In the genomic region with DNA sequence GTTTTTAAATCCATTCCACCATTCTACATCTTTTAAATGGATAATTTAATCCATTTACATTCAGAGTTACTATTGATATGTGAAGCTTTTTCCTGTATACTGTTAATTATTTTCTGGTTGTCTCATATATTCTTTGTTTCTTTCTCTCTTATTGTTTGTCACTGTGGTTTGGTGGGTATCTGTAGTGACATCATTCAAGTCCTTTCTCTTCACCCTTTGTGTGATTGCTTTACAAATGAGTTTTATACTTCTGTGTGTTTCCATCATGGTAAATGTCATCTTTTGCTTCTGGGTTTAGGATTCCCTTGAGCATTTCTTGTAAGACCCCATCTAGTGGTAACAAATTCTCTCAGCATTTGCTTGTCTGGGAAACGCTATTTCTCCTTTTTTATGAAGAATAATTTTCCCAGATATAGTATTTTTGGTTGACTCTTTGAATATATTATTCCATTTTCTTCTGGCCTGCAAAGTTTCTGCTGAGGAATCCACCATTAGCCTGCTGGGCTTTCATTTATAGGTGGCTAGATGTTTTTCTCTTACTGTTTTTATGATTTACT, we compare ENCODE assay signal across 26 cellular contexts. TPM values are rescaled to one million over a fixed set of nuclear protein-coding genes. Genes with fewer than 3 reads are reported as not detected.
DNase-seq lines count a peak whose midpoint lies in the region; ATAC-seq, FAIRE-seq and TF ChIP-seq lines count a peak whose summit lies in the region.
"Had no signal": no experiment of that assay in that cellular context is flagged by ENCODE, and none has a peak within 500 bp of the region (broad histone marks: within the 10 kb centered on the region; RNA-seq: fewer than 3 reads in every experiment).

No MANE protein-coding gene starts in this region.

- no peak overlapping the region for H2AFZ ChIP-seq in GM12878 (ENCODE audit: control insufficient read depth, low read depth, low read length)

- ATAC-seq in activated naive CD4-positive, alpha-beta T cell treated with anti-CD3 and anti-CD28 coated beads, Interleukin-2, amount 50 U/mL, for 72 hours: peak; percentile 71 to 76
- peak; percentile 77 for ATAC-seq in GM12878
- ATAC-seq in GM21619 (IDR thresholded peaks at IDR 0.05; ENCODE audit: unreplicated experiment): no peak
- ATAC-seq: heart right ventricle, PC-3 had no signal

- SMC1A ChIA-PET in GM12878 (lab: Charles Lee; ENCODE audit: uncharacterized antibody, unreplicated experiment): interaction anchor here (1.0 to 2.9 kb wide), 4 partner anchors 10 to 83 kb away, joined by 3 to 18 read pairs (median 4); a partner anchor contains a TSS

- H3K36me3 ChIP-seq in GM12878 (ENCODE audit: control insufficient read depth in 2 of 2, insufficient read depth in 2 of 2, low read length in 1 of 2) (peaks cover 0 to 5% of the 10 kb centered on the region in 2 experiments; a peak in 1 of 4 replicates), small intestine (ENCODE audit: control insufficient read depth in 2 of 2, insufficient read depth in 2 of 2, low read length in 2 of 2) (no peaks in the 10 kb centered on the region)
- H3K36me3 ChIP-seq: heart right ventricle, suprapubic skin, vagina had no signal

- DNase-seq in activated naive CD4-positive, alpha-beta T cell treated with anti-CD3 and anti-CD28 coated beads, Interleukin-2, amount 50 U/mL, for 72 hours (ENCODE audit: low spot score in 2 of 2): no peak
- no peak for DNase-seq in activated naive CD4-positive, alpha-beta T cell (lab: John Stamatoyannopoulos, UW)
- no peak for DNase-seq in LNCaP clone FGC (ENCODE audit: low read depth)
- DNase-seq in GM12878 (ENCODE audit: low read depth, low spot score): no peak
- no peak for DNase-seq in cerebellar cortex (ENCODE audit: low spot score)
- no peak for DNase-seq in stimulated activated naive CD4-positive, alpha-beta T cell treated with Interleukin-2 at 50 U/mL for 16 hours (lab: John Stamatoyannopoulos, UW)
- DNase-seq in small intestine: no peak
- DNase-seq: activated CD4-positive, alpha-beta T cell treated with anti-CD3 and anti-CD28 coated beads for 1 hour; amniotic stem cell; Caco-2; caudate nucleus; heart right ventricle; islet precursor cell; NCI-H1436; NCI-H2171; NCI-H526 treated with DMSO at 0.1 percent for 48 hours; nephron progenitor cell; PC-3; posterior cingulate gyrus; stimulated activated CD4-positive, alpha-beta T cell treated with anti-CD3 and anti-CD28 coated beads, Interleukin-2, amount 100 ng/mL, for 48 hours had no signal

- no peak overlapping the region for H3K4me3 ChIP-seq in LNCaP clone FGC (ENCODE audit: low read depth, low read length)
- H3K4me3 ChIP-seq in GM12878: no peak overlapping the region
- H3K4me3 ChIP-seq in small intestine (ENCODE audit: low read depth in 1 of 2, low read length in 2 of 2): no peak overlapping the region
- H3K4me3 ChIP-seq: heart right ventricle, suprapubic skin, vagina had no signal

- no peaks in the 10 kb centered on the region; the same call in 1 of the 2 replicates for H3K79me2 ChIP-seq in GM12878 (ENCODE audit: control insufficient read depth, insufficient read depth, low read length)

- POLR2A ChIA-PET in GM12878 (lab: Charles Lee): interaction anchor here (0.6 to 0.7 kb wide), 2 partner anchors 56 to 132 kb away, joined by 6 to 8 read pairs; no protein-coding TSS in a partner anchor

- TF ChIP-seq RAD21 in GM12878 (IDR thresholded peaks at IDR 0.05; ENCODE audit: insufficient read depth, low read depth, low read length): no peak

- H3K4me2 ChIP-seq in GM12878 (ENCODE audit: control insufficient read depth, insufficient read depth): no peak overlapping the region

- H3K27ac Mint-ChIP-seq in activated naive CD4-positive, alpha-beta T cell treated with anti-CD3 and anti-CD28 coated beads, Interleukin-2, amount 50 U/mL, for 72 hours: peak overlapping the region; percentile 70 to 87
- H3K27ac Mint-ChIP-seq: nephron progenitor cell; T-helper 2 cell treated with Interferon-gamma antibody and Interleukin-4, amounts not matched to agents 5 μg/mL and 100 μg/mL, for 36 hours had no signal

- H3K9ac ChIP-seq in GM12878 (ENCODE audit: control insufficient read depth, insufficient read depth, low read length): no peak overlapping the region

- in situ Hi-C loops in GM12878 (cut with MboI): no loop called here

- H3K27me3 ChIP-seq in GM12878 (replicated peaks in 1 of 2; ENCODE audit: control insufficient read depth in 2 of 2, insufficient read depth in 2 of 2, low read length in 1 of 2) (no peaks in the 10 kb centered on the region), small intestine (ENCODE audit: control insufficient read depth in 2 of 2, insufficient read depth in 2 of 2, low read length in 2 of 2) (no peaks in the 10 kb centered on the region)
- H3K27me3 ChIP-seq: suprapubic skin, vagina had no signal

- 33% methylated on average over 1 of the region's 1 CpG for WGBS in GM12878 (ENCODE audit: insufficient coverage, insufficient replicate concordance, low lambda C conversion rate, missing lambda C conversion rate)
- WGBS in small intestine, 3 donors: 39 to 69% (median 61%) methylated on average over 1 of the region's 1 CpG

- no peak for FAIRE-seq in GM12878 (lab: Jason Lieb, UNC)
- FAIRE-seq in small intestine (lab: Jason Lieb, UNC): no peak
- FAIRE-seq: G401.6 had no signal

- H3K4me1 ChIP-seq in GM12878 (ENCODE audit: control insufficient read depth, insufficient read depth, low read length): no peaks in the 10 kb centered on the region; the same call in 1 of the 2 replicates
- no peaks in the 10 kb centered on the region for H3K4me1 ChIP-seq in small intestine (ENCODE audit: control insufficient read depth in 2 of 2, insufficient read depth in 1 of 2, low read depth in 1 of 2, low read length in 1 of 2)
- H3K4me1 ChIP-seq: heart right ventricle, suprapubic skin, vagina had no signal

- RAD21 ChIA-PET in GM12878 (lab: Charles Lee; ENCODE audit: unreplicated experiment): interaction anchor here (0.7 to 1.6 kb wide), 5 partner anchors 13 to 30 kb away, joined by 3 to 5 read pairs (median 3); no protein-coding TSS in a partner anchor

- H3K27ac ChIP-seq in GM12878 (ENCODE audit: control insufficient read depth, insufficient read depth) (no peak overlapping the region), small intestine (ENCODE audit: low read depth in 1 of 2, low read length in 1 of 2) (no peak overlapping the region)
- H3K27ac ChIP-seq: heart right ventricle, suprapubic skin, vagina had no signal

- no peak for TF ChIP-seq POLR2A in GM12878 (IDR thresholded peaks at IDR 0.05; ENCODE audit: low read depth, low read length)

- intact Hi-C loops in GM12878 (cut with micrococcal nuclease; ENCODE audit: unreplicated experiment): no loop called here

- TF ChIP-seq EP300 in GM12878 (IDR thresholded peaks at IDR 0.05; ENCODE audit: borderline replicate concordance in 1 of 2, control insufficient read depth in 1 of 2, low read depth in 2 of 2, low read length in 2 of 2): no peak

- H3K9me3 ChIP-seq in GM12878 (replicated peaks; ENCODE audit: control insufficient read depth, insufficient read depth, low read length): peaks cover 6% of the 10 kb centered on the region
- no peaks in the 10 kb centered on the region for H3K9me3 ChIP-seq in small intestine (ENCODE audit: control insufficient read depth, low read depth)
- H3K9me3 ChIP-seq: vagina had no signal

- 0 out of 2 replicates have a peak, but pooled peaks have one; percentile 3 for TF ChIP-seq CTCF in LNCaP clone FGC (IDR thresholded peaks at IDR 0.05; ENCODE audit: control insufficient read depth, extremely low read depth, insufficient read depth)
- TF ChIP-seq CTCF in GM12878 (IDR thresholded peaks at IDR 0.05 in 2 of 3, conservative IDR thresholded peaks at IDR 0.05 in 1 of 3; ENCODE audit: control insufficient read depth in 2 of 3, extremely low read depth in 1 of 3, insufficient read depth in 1 of 3, low read depth in 3 of 3, low read length in 3 of 3): no peak

- CTCF ChIA-PET in GM12878 (lab: Yijun Ruan, JAX): interaction anchor here (0.8 to 2.6 kb wide), 12 partner anchors 8 to 146 kb away, joined by 3 to 18 read pairs (median 4); no protein-coding TSS in a partner anchor

- H4K20me1 ChIP-seq in GM12878 (ENCODE audit: control insufficient read depth, insufficient read depth): no peaks in the 10 kb centered on the region

- H3K36me3 Mint-ChIP-seq in activated naive CD4-positive, alpha-beta T cell treated with anti-CD3 and anti-CD28 coated beads, Interleukin-2, amount 50 U/mL, for 72 hours: peaks cover 6 to 41% of the 10 kb centered on the region in 2 donors

- BruUV-seq in GM12878 (replicated peaks; lab: Mats Ljungman, UMichigan): no TSS peak

- peaks cover 0 to 20% of the 10 kb centered on the region in 2 donors for H3K9me3 Mint-ChIP-seq in activated naive CD4-positive, alpha-beta T cell treated with anti-CD3 and anti-CD28 coated beads, Interleukin-2, amount 50 U/mL, for 72 hours

RNA-seq across cellular contexts. Expression of a gene that starts 10.2 kb away (rescaled TPM):
- total RNA-seq in activated naive CD4-positive, alpha-beta T cell treated with anti-CD3 and anti-CD28 coated beads, Interleukin-2, amount 50 U/mL, for 72 hours: 1 to 10 TPM; 5.2 to 9.7 TPM
- 51.7 and 54.8 TPM in 2 replicates for total RNA-seq in GM12878 (2013; cell fraction: nucleolus; rRNA removed)
- total RNA-seq in GM12878 (2014; rRNA removed): 10.7 and 12.5 TPM in 2 replicates
- 6.6 and 8.0 TPM in 2 replicates for total RNA-seq in GM12878 (2014; rRNA removed; fragmentation: Illumina TruSeq; extraction: Trizol)
- 8.9 and 11.0 TPM in 2 replicates for total RNA-seq in GM12878 (2021)
- 15.9 TPM for polyA plus RNA-seq in GM12878 (2011; ENCODE audit: low read depth)
- 11.7 and 13.3 TPM in 2 replicates for polyA plus RNA-seq in GM12878 (2011; rRNA removed)
- 12.8 and 14.6 TPM in 2 replicates for polyA plus RNA-seq in GM12878 (2011; cell fraction: cytosol; rRNA removed)
- polyA plus RNA-seq in GM12878 (2011; cell fraction: nucleus; rRNA removed): 11.6 and 16.1 TPM in 2 replicates
- 16.7 and 24.0 TPM in 2 replicates for polyA plus RNA-seq in GM12878 (2012)
- 9.8 and 11.7 TPM in 2 replicates for polyA plus RNA-seq in GM12878 (2014; fragmentation: Illumina TruSeq; extraction: Trizol)
- polyA plus RNA-seq in GM12878 (2014; fragmentation: Nextera tagmentation; extraction: Ambion mirVana): 1 to 10 TPM; 2.7 to 2.8 TPM
- polyA plus RNA-seq in GM12878 (2014; rRNA removed): 11.4 and 11.6 TPM in 2 replicates
- polyA plus RNA-seq in GM12878 (2016; fragmentation: Nextera tagmentation; extraction: Ambion mirVana): 1 to 10 TPM; 7.4 to 9.1 TPM
- polyA minus RNA-seq in GM12878 (2011; rRNA and poly(A)+ RNA removed): 13.6 and 16.5 TPM in 2 replicates
- 3.5 TPM in 2 replicates for polyA minus RNA-seq in GM12878 (2011; cell fraction: cytosol; rRNA and poly(A)+ RNA removed)
- 10.8 and 12.2 TPM in 2 replicates for polyA minus RNA-seq in GM12878 (2011; cell fraction: nucleus; rRNA and poly(A)+ RNA removed)
- 1 to 10 TPM in 2 of 3 donors, under 1 TPM in 1; 0.45 to 3.8 (median 1.0) TPM for polyA plus RNA-seq in small intestine
- total RNA-seq: Caco-2, LHCN-M2, PC-3 had no signal

RNA-seq across cellular contexts. Expression of a gene that starts 56.5 kb away (rescaled TPM):
- under 1 TPM in 1 of 2 donors, not detected in 1; 0.36 TPM for total RNA-seq in activated naive CD4-positive, alpha-beta T cell treated with anti-CD3 and anti-CD28 coated beads, Interleukin-2, amount 50 U/mL, for 72 hours
- total RNA-seq in GM12878 (2013; cell fraction: nucleolus; rRNA removed): 10.8 and 11.5 TPM in 2 replicates
- total RNA-seq in GM12878 (2014; rRNA removed): 0.65 and 0.68 TPM in 2 replicates
- total RNA-seq in GM12878 (2014; rRNA removed; fragmentation: Illumina TruSeq; extraction: Trizol): 0.60 and 0.67 TPM in 2 replicates
- total RNA-seq in GM12878 (2021): 0.35 and 0.80 TPM in 2 replicates
- polyA plus RNA-seq in GM12878 (2011; ENCODE audit: low read depth): 1.7 TPM
- polyA plus RNA-seq in GM12878 (2011; rRNA removed): 13.6 and 17.3 TPM in 2 replicates
- polyA plus RNA-seq in GM12878 (2011; cell fraction: cytosol; rRNA removed): 7.1 and 7.9 TPM in 2 replicates
- 10.0 and 17.8 TPM in 2 replicates for polyA plus RNA-seq in GM12878 (2011; cell fraction: nucleus; rRNA removed)
- 0.96 and 2.8 TPM in 2 replicates for polyA plus RNA-seq in GM12878 (2012)
- polyA plus RNA-seq in GM12878 (2014; fragmentation: Illumina TruSeq; extraction: Trizol): 0.55 and 0.78 TPM in 2 replicates
- under 1 TPM; 0.24 to 0.37 TPM for polyA plus RNA-seq in GM12878 (2014; fragmentation: Nextera tagmentation; extraction: Ambion mirVana)
- 0.59 and 0.77 TPM in 2 replicates for polyA plus RNA-seq in GM12878 (2014; rRNA removed)
- 1 to 10 TPM in 1 of 2 experiments, under 1 TPM in 1; 0.90 to 1.2 TPM for polyA plus RNA-seq in GM12878 (2016; fragmentation: Nextera tagmentation; extraction: Ambion mirVana)
- polyA minus RNA-seq in GM12878 (2011; rRNA and poly(A)+ RNA removed): 11.7 and 14.1 TPM in 2 replicates
- polyA minus RNA-seq in GM12878 (2011; cell fraction: cytosol; rRNA and poly(A)+ RNA removed): 2.3 and 4.4 TPM in 2 replicates
- 4.6 and 5.7 TPM in 2 replicates for polyA minus RNA-seq in GM12878 (2011; cell fraction: nucleus; rRNA and poly(A)+ RNA removed)
- 1 to 10 TPM in 1 of 3 donors, under 1 TPM in 2; 0.39 to 3.2 (median 0.67) TPM for polyA plus RNA-seq in small intestine
- total RNA-seq: LHCN-M2, PC-3 had no signal
